In the genomic region with DNA sequence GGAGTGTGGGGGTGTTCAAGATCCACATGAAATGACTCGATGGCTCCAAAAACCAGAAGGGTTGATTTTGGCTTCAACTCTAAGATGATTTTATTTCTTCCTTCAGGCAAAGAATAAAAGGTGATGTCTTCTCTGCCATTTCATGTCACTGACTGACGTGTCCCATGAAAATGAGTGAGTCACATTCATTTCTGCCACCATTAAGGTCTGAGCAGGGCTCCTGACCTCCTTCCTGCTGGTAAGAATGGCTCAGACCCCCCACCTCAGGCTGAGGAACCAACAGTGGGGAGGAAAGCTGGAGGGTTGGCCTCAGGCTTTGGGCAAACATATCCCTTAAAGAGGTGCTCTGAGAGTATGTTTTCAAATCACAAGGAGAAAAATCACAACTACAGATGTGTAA, we compare ENCODE assay signal across 19 cellular contexts. TPM values are rescaled to one million over a fixed set of nuclear protein-coding genes. Genes with fewer than 3 reads are reported as not detected.
DNase-seq lines count a peak whose midpoint lies in the region; ATAC-seq and TF ChIP-seq lines count a peak whose summit lies in the region.
"Had no signal": no experiment of that assay in that cellular context is flagged by ENCODE, and none has a peak within 500 bp of the region (broad histone marks: within the 10 kb centered on the region; RNA-seq: fewer than 3 reads in every experiment).

No MANE protein-coding gene starts in this region.

- H3K9me3 ChIP-seq in left ventricle myocardium inferior (replicated peaks): no peaks in the 10 kb centered on the region
- H3K9me3 ChIP-seq: BE2C had no signal

- no peak overlapping the region for H3K27ac ChIP-seq in left ventricle myocardium inferior (replicated peaks)
- H3K27ac ChIP-seq: 22Rv1 had no signal

- intact Hi-C loops in cardiac septum (cut with DNase I): no loop called here
- intact Hi-C loops in left ventricle myocardium inferior (cut with micrococcal nuclease): no loop called here

- peaks cover 21% of the 10 kb centered on the region for H3K27me3 ChIP-seq in left ventricle myocardium inferior (ENCODE audit: low read depth)
- no peaks in the 10 kb centered on the region for H3K27me3 ChIP-seq in H7 (ENCODE audit: control insufficient read depth, insufficient read depth, low read length)
- H3K27me3 ChIP-seq: BE2C; BLaER1 treated with 17β-estradiol and CSF1 and Interleukin-3, amounts not matched to agents 10 nM and 100 nM had no signal

- H3K4me1 ChIP-seq in left ventricle myocardium inferior: no peaks in the 10 kb centered on the region
- H3K4me1 ChIP-seq: BE2C had no signal

- no peak for TF ChIP-seq CTCF in left ventricle myocardium inferior (IDR thresholded peaks at IDR 0.05; ENCODE audit: borderline replicate concordance)

- ATAC-seq in HG03175 (IDR thresholded peaks at IDR 0.05; ENCODE audit: unreplicated experiment) (no peak), HG03432 (IDR thresholded peaks at IDR 0.05; ENCODE audit: unreplicated experiment) (no peak)

- H3K4me3 ChIP-seq in left ventricle myocardium inferior (no peak overlapping the region), H7 (ENCODE audit: insufficient read depth, low read depth, low read length) (no peak overlapping the region)
- H3K4me3 ChIP-seq: BLaER1 treated with 17β-estradiol and CSF1 and Interleukin-3, amounts not matched to agents 10 nM and 100 nM had no signal

- peak; percentile 24 for DNase-seq in cardiac septum (ENCODE audit: low spot score)
- no peak for DNase-seq in left ventricle myocardium inferior
- peak; percentile 15 for DNase-seq in RPMI7951 (ENCODE audit: low read depth)
- DNase-seq in kidney tubule cell (ENCODE audit: low spot score): peak; percentile 25
- no peak for DNase-seq in H7
- DNase-seq in AG08395 (ENCODE audit: low spot score): no peak
- DNase-seq: AML-193; BE2C; CD4-positive, alpha-beta T cell; CD8-positive, alpha-beta memory T cell; DMS 273 treated with DMSO at 0.1 percent for 48 hours; DMS79; GF-D8; GOT3; HCEC 1CT had no signal

- no peaks in the 10 kb centered on the region for H3K36me3 ChIP-seq in left ventricle myocardium inferior
- no peaks in the 10 kb centered on the region; the same call in 1 of the 2 replicates for H3K36me3 ChIP-seq in H7 (replicated peaks; ENCODE audit: control insufficient read depth, insufficient read depth, low read length)
- H3K36me3 ChIP-seq: BLaER1 treated with 17β-estradiol and CSF1 and Interleukin-3, amounts not matched to agents 10 nM and 100 nM had no signal

RNA-seq across cellular contexts. Expression of gene ZNF354A, which starts 53.9 kb away (rescaled TPM):
- total RNA-seq in cardiac septum (7.3 TPM), left ventricle myocardium inferior (9.0 TPM)
- total RNA-seq in RPMI7951 (2014; rRNA removed; shearing (Covaris generic)): 5.0 and 7.7 TPM in 2 replicates
- 19.4 and 26.0 TPM in 2 replicates for total RNA-seq in H7 (2014; rRNA removed; shearing (Covaris generic))

Comparison
In these comparisons a context has a peak if more than half of its experiments do, and no peak if none do; other contexts are left out.
1. DNase-seq: peak in cardiac septum (single experiment), RPMI7951 (single experiment) and kidney tubule cell (single experiment); none in left ventricle myocardium inferior (single experiment), H7 (single experiment) and AG08395 (single experiment).